ENCODE assay signal across 27 cellular contexts in genomic region chr13:111338841-111339240, GRCh38. TPM values are rescaled to one million over a fixed set of nuclear protein-coding genes. Genes with fewer than 3 reads are reported as not detected.
"Had no signal": no experiment of that assay in that cellular context is flagged by ENCODE, and none has a peak within 500 bp of the region (broad histone marks: within the 10 kb centered on the region; RNA-seq: fewer than 3 reads in every experiment).

No MANE protein-coding gene starts in this region.

- H3K4me3 Mint-ChIP-seq: activated B cell treated with CpG ODN at 0.5 μM for 24 hours; activated CD4-positive, alpha-beta T cell treated with anti-CD3 and anti-CD28 coated beads for 36 hours; activated naive CD4-positive, alpha-beta T cell treated with anti-CD3 and anti-CD28 coated beads for 36 hours; activated naive CD8-positive, alpha-beta T cell treated with anti-CD3 and anti-CD28 coated beads, Interleukin-2, amount 10 ng/mL, durations not matched to agents 7 days and 5 days; activated T-cell treated with anti-CD3 and anti-CD28 coated beads, Interleukin-2, amount 50 U/mL, for 24 hours; nephron progenitor cell; stimulated activated memory B cell treated with anti-CD40 and anti-IgM and Interleukin-4, amounts not matched to agents 10 μg/mL and 1 μg/mL and 100 μg/mL, for 72 hours; T-helper 17 cell had no signal

- H3K27ac ChIP-seq: breast epithelium, colonic mucosa, epithelial cell of prostate, heart right ventricle, parathyroid adenoma, stomach, suprapubic skin, tibial nerve, uterus had no signal

- H3K27ac Mint-ChIP-seq: activated B cell treated with CpG ODN at 0.5 μM for 24 hours; activated CD4-positive, alpha-beta T cell treated with anti-CD3 and anti-CD28 coated beads for 36 hours; activated naive CD4-positive, alpha-beta T cell treated with anti-CD3 and anti-CD28 coated beads for 36 hours; activated naive CD8-positive, alpha-beta T cell treated with anti-CD3 and anti-CD28 coated beads, Interleukin-2, amount 10 ng/mL, durations not matched to agents 7 days and 5 days; activated T-cell treated with anti-CD3 and anti-CD28 coated beads, Interleukin-2, amount 50 U/mL, for 24 hours; nephron progenitor cell; stimulated activated memory B cell treated with anti-CD40 and anti-IgM and Interleukin-4, amounts not matched to agents 10 μg/mL and 1 μg/mL and 100 μg/mL, for 72 hours; T-helper 17 cell had no signal

- H3K4me3 ChIP-seq: breast epithelium, colonic mucosa, heart right ventricle, smooth muscle cell, stomach, suprapubic skin, tibial nerve, uterus had no signal

- H3K36me3 ChIP-seq: breast epithelium, colonic mucosa, stomach, suprapubic skin, uterus had no signal

- H3K4me1 Mint-ChIP-seq: activated B cell treated with CpG ODN at 0.5 μM for 24 hours; activated naive CD8-positive, alpha-beta T cell treated with anti-CD3 and anti-CD28 coated beads, Interleukin-2, amount 10 ng/mL, durations not matched to agents 7 days and 5 days; stimulated activated memory B cell treated with anti-CD40 and anti-IgM and Interleukin-4, amounts not matched to agents 10 μg/mL and 1 μg/mL and 100 μg/mL, for 72 hours had no signal

- H3K4me1 ChIP-seq: breast epithelium, colonic mucosa, parathyroid adenoma, stomach, suprapubic skin, tibial nerve, uterus had no signal

- H3K27me3 ChIP-seq: breast epithelium, colonic mucosa, heart right ventricle, stomach, suprapubic skin, tibial nerve, uterus had no signal

- ATAC-seq: activated CD4-positive, alpha-beta T cell treated with anti-CD3 and anti-CD28 coated beads for 36 hours; left lobe of liver; sciatic nerve; stimulated activated memory B cell treated with anti-CD40 and anti-IgM and Interleukin-4, amounts not matched to agents 10 μg/mL and 1 μg/mL and 100 μg/mL, for 72 hours; T-helper 17 cell had no signal

- H3K9me3 ChIP-seq: colonic mucosa, suprapubic skin, uterus had no signal

- H3K27me3 Mint-ChIP-seq: activated B cell treated with CpG ODN at 0.5 μM for 24 hours; activated CD4-positive, alpha-beta T cell treated with anti-CD3 and anti-CD28 coated beads for 36 hours; activated naive CD8-positive, alpha-beta T cell treated with anti-CD3 and anti-CD28 coated beads, Interleukin-2, amount 10 ng/mL, durations not matched to agents 7 days and 5 days; activated T-cell treated with anti-CD3 and anti-CD28 coated beads, Interleukin-2, amount 50 U/mL, for 24 hours; stimulated activated memory B cell treated with anti-CD40 and anti-IgM and Interleukin-4, amounts not matched to agents 10 μg/mL and 1 μg/mL and 100 μg/mL, for 72 hours; T-helper 17 cell had no signal

- DNase-seq: activated B cell treated with CpG ODN at 0.5 μM for 24 hours; activated CD4-positive, alpha-beta T cell treated with anti-CD3 and anti-CD28 coated beads for 36 hours; activated CD4-positive, alpha-beta T cell treated with anti-CD3 and anti-CD28 coated beads, Interleukin-2, amount 50 U/mL, for 48 hours; activated naive CD4-positive, alpha-beta T cell treated with anti-CD3 and anti-CD28 coated beads for 36 hours; activated naive CD8-positive, alpha-beta T cell treated with anti-CD3 and anti-CD28 coated beads, Interleukin-2, amount 10 ng/mL, durations not matched to agents 7 days and 5 days; activated T-cell treated with anti-CD3 and anti-CD28 coated beads, Interleukin-2, amount 50 U/mL, for 24 hours; amniotic stem cell; nephron progenitor cell; stimulated activated CD4-positive, alpha-beta T cell treated with anti-CD3 and anti-CD28 coated beads, Interleukin-15, amount 100 ng/mL, for 24 hours; stomach; SW 1271; T-helper 17 cell; uterus had no signal

RNA-seq across cellular contexts. Expression of gene TEX29, which starts 18.4 kb away (rescaled TPM):
- total RNA-seq: fibroblast of villous mesenchyme, kidney epithelial cell, myocyte, stomach, suprapubic skin, T-helper 17 cell had no signal
